ENCODE assay signal across 19 cellular contexts in the genomic region with DNA sequence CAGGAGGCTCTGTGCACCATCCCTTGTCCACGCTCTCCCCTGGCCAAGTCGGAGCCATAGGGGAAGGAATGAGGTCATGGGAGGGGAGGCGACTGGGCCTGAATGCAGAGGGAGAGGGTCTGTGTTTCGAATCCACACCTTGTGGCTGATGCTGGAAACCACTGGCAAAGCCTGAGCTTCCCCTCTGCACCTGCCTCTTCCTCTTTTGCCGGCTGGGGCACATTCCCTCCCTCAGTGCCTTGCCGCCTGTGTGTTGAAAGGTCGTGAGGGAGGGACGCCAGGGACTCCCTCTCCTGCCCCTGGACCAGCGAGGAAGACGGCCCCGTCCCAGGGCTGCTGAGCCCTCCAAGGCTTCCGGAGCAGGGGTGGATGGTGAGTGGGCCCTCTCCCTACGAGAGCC. TPM values are rescaled to one million over a fixed set of nuclear protein-coding genes. Genes with fewer than 3 reads are reported as not detected.
DNase-seq lines count a peak whose midpoint lies in the region; ATAC-seq and TF ChIP-seq lines count a peak whose summit lies in the region.
"Had no signal": no experiment of that assay in that cellular context is flagged by ENCODE, and none has a peak within 500 bp of the region (broad histone marks: within the 10 kb centered on the region; RNA-seq: fewer than 3 reads in every experiment).

No MANE protein-coding gene starts in this region.

- H3K4me1 Mint-ChIP-seq in CD8-positive, alpha-beta T cell (ENCODE audit: low read depth), result no peaks in the 10 kb centered on the region
- H3K4me1 Mint-ChIP-seq: B cell; CD4-positive, alpha-beta memory T cell had no signal

- H3K9me3 ChIP-seq in left ventricle myocardium inferior (replicated peaks) (no peaks in the 10 kb centered on the region), right atrium auricular region (no peaks in the 10 kb centered on the region), neuronal stem cell (replicated peaks in 1 of 2; ENCODE audit: control insufficient read depth in 2 of 2, insufficient read depth in 1 of 2, low read depth in 1 of 2, low read length in 2 of 2) (no peaks in the 10 kb centered on the region), PC-3 (ENCODE audit: low read length) (no peaks in the 10 kb centered on the region)
- no peaks in the 10 kb centered on the region for H3K9me3 ChIP-seq in CD8-positive, alpha-beta T cell (ENCODE audit: low read length)
- H3K9me3 ChIP-seq: Caco-2, HAP-1 had no signal

- CTCF ChIA-PET in PC-3 (lab: Charles Lee), result no interaction called here
- CTCF ChIA-PET in CD8-positive, alpha-beta T cell (lab: Charles Lee), result no interaction called here

- H3K36me3 ChIP-seq in left ventricle myocardium inferior (no peaks in the 10 kb centered on the region), right atrium auricular region (no peaks in the 10 kb centered on the region), neuronal stem cell (replicated peaks in 1 of 2; ENCODE audit: control insufficient read depth in 2 of 2, insufficient read depth in 2 of 2, low read length in 2 of 2) (no peaks in the 10 kb centered on the region), PC-3 (ENCODE audit: low read depth, low read length) (no peaks in the 10 kb centered on the region)
- no peaks in the 10 kb centered on the region for H3K36me3 ChIP-seq in CD8-positive, alpha-beta T cell (ENCODE audit: insufficient read depth, low read length)
- H3K36me3 ChIP-seq: HAP-1 had no signal

- ATAC-seq in PC-3, result no peak
- ATAC-seq in CD8-positive, alpha-beta T cell, result no peak

- peaks cover 20% of the 10 kb centered on the region for H3K79me1 ChIP-seq in neuronal stem cell (ENCODE audit: low read depth, low read length)

- H3K23ac ChIP-seq in neuronal stem cell (ENCODE audit: low read depth, low read length, poor library complexity), result peak overlapping the region; percentile 25

- H3K4ac ChIP-seq in neuronal stem cell (ENCODE audit: low read length), result peak overlapping the region; percentile 76

- intact Hi-C loops in left ventricle myocardium inferior (cut with micrococcal nuclease) (no loop called here), PC-3 (cut with micrococcal nuclease) (no loop called here)
- intact Hi-C loops in CD8-positive, alpha-beta T cell (cut with DNase I, micrococcal nuclease), result no loop called here

- H2AFZ ChIP-seq in neuronal stem cell (ENCODE audit: low read length) (no peak overlapping the region), PC-3 (ENCODE audit: low read length) (no peak overlapping the region)

- H2BK12ac ChIP-seq in neuronal stem cell (ENCODE audit: low read length), result peak overlapping the region; percentile 98

- H3F3A ChIP-seq in PC-3 (ENCODE audit: low read length, unreplicated experiment), result no peaks in the 10 kb centered on the region

- H3K18ac ChIP-seq in neuronal stem cell (ENCODE audit: low read length), result peak overlapping the region; percentile 76

- H3K4me2 ChIP-seq in neuronal stem cell (ENCODE audit: insufficient read depth, low read length, poor library complexity, severe bottlenecking) (no peak overlapping the region), PC-3 (ENCODE audit: low read length) (no peak overlapping the region)

- H3K27ac ChIP-seq in left ventricle myocardium inferior (replicated peaks) (peak overlapping the region; percentile 52), right atrium auricular region (no peak overlapping the region), neuronal stem cell (replicated peaks; ENCODE audit: low read length) (no peak overlapping the region), PC-3 (ENCODE audit: low read length) (no peak overlapping the region)
- H3K27ac ChIP-seq in CD8-positive, alpha-beta T cell (ENCODE audit: low read depth, low read length), result no peak overlapping the region
- H3K27ac ChIP-seq: 22Rv1 had no signal

- H3K4me3 ChIP-seq in left ventricle myocardium inferior (no peak overlapping the region), right atrium auricular region (no peak overlapping the region), NB4 (ENCODE audit: low read depth, low read length) (no peak overlapping the region), neuronal stem cell (ENCODE audit: low read length in 2 of 2) (no peak overlapping the region), PC-3 (ENCODE audit: low read length) (no peak overlapping the region)
- no peak overlapping the region for H3K4me3 ChIP-seq in CD8-positive, alpha-beta T cell (ENCODE audit: low read depth, low read length)
- H3K4me3 ChIP-seq: HAP-1 had no signal

- TF ChIP-seq POLR2A in NB4 (IDR thresholded peaks at IDR 0.05; ENCODE audit: extremely low read depth, insufficient read length), result no peak

- H3K27ac Mint-ChIP-seq in CD8-positive, alpha-beta T cell, result no peak overlapping the region
- H3K27ac Mint-ChIP-seq: B cell; CD4-positive, alpha-beta memory T cell; HFFc6 had no signal

- H3K9me2 ChIP-seq in PC-3 (replicated peaks; ENCODE audit: low read length), result no peaks in the 10 kb centered on the region

- H3K9ac ChIP-seq in neuronal stem cell (ENCODE audit: low read depth, low read length, poor library complexity) (no peak overlapping the region), PC-3 (ENCODE audit: low read length) (no peak overlapping the region)

- no peak overlapping the region for H3K4me3 Mint-ChIP-seq in CD8-positive, alpha-beta T cell
- H3K4me3 Mint-ChIP-seq: B cell; CD4-positive, alpha-beta memory T cell; HFFc6 had no signal

- H3K9me3 Mint-ChIP-seq in CD8-positive, alpha-beta T cell, result no peaks in the 10 kb centered on the region
- H3K9me3 Mint-ChIP-seq: CD4-positive, alpha-beta memory T cell had no signal

- BruUV-seq in PC-3 (replicated peaks; lab: Mats Ljungman, UMichigan), result no TSS peak

- H3K4me1 ChIP-seq in left ventricle myocardium inferior (peaks cover 82% of the 10 kb centered on the region), right atrium auricular region (no peaks in the 10 kb centered on the region), neuronal stem cell (ENCODE audit: control insufficient read depth in 2 of 2, insufficient read depth in 1 of 2, low read depth in 1 of 2, low read length in 2 of 2) (peaks cover 3 to 29% of the 10 kb centered on the region in 2 donors), PC-3 (ENCODE audit: insufficient read depth, low read length) (no peaks in the 10 kb centered on the region)
- no peaks in the 10 kb centered on the region for H3K4me1 ChIP-seq in CD8-positive, alpha-beta T cell (ENCODE audit: insufficient read depth, low read length)
- H3K4me1 ChIP-seq: Caco-2 had no signal

- no peaks in the 10 kb centered on the region for H3K79me2 ChIP-seq in PC-3 (ENCODE audit: low read length)

- H4K91ac ChIP-seq in neuronal stem cell (ENCODE audit: low read depth, low read length, poor library complexity), result peak overlapping the region; percentile 72

- peak overlapping the region; percentile 100 for H2AK5ac ChIP-seq in neuronal stem cell (ENCODE audit: low read depth, low read length)

- H3K27me3 ChIP-seq in left ventricle myocardium inferior (ENCODE audit: low read depth) (peaks cover 9% of the 10 kb centered on the region), right atrium auricular region (no peaks in the 10 kb centered on the region), neuronal stem cell (ENCODE audit: control insufficient read depth in 3 of 3, insufficient read depth in 3 of 3, low read depth in 1 of 3, low read length in 3 of 3) (peaks cover 0 to 59% (median 0%) of the 10 kb centered on the region in 3 experiments), PC-3 (ENCODE audit: low read length) (peaks cover 100% of the 10 kb centered on the region)
- H3K27me3 ChIP-seq in CD8-positive, alpha-beta T cell (ENCODE audit: insufficient read depth, low read length), result no peaks in the 10 kb centered on the region

- TF ChIP-seq CTCF in left ventricle myocardium inferior (IDR thresholded peaks at IDR 0.05; ENCODE audit: borderline replicate concordance), result no peak
- no peak for TF ChIP-seq CTCF in right atrium auricular region (IDR thresholded peaks at IDR 0.05)
- TF ChIP-seq CTCF in NB4 (IDR thresholded peaks at IDR 0.05; ENCODE audit: low read depth, low read length), result no peak
- TF ChIP-seq CTCF in PC-3 (conservative IDR thresholded peaks at IDR 0.05; ENCODE audit: low read depth, low read length), result no peak
- TF ChIP-seq CTCF in CD8-positive, alpha-beta T cell (IDR thresholded peaks at IDR 0.05), result no peak

- no peaks in the 10 kb centered on the region for H3K36me3 Mint-ChIP-seq in CD8-positive, alpha-beta T cell
- H3K36me3 Mint-ChIP-seq: CD4-positive, alpha-beta memory T cell had no signal

- H2BK5ac ChIP-seq in neuronal stem cell (ENCODE audit: low read length), result peak overlapping the region; percentile 39

- no peak overlapping the region for H3K14ac ChIP-seq in neuronal stem cell (ENCODE audit: low read length)

- no CpG with 5 or more reads among the region's 13 CpGs for WGBS in neuronal stem cell (ENCODE audit: extremely low coverage in 2 of 2, insufficient read length in 2 of 2, insufficient replicate concordance in 1 of 2), 2 donors

- POLR2A ChIA-PET in PC-3 (lab: Charles Lee; ENCODE audit: unreplicated experiment), result no interaction called here
- POLR2A ChIA-PET in CD8-positive, alpha-beta T cell (lab: Charles Lee), result no interaction called here

- no peak for DNase-seq in left ventricle myocardium inferior
- DNase-seq in right atrium auricular region (ENCODE audit: low spot score), result no peak
- peak; percentile 9 for DNase-seq in NB4 (ENCODE audit: low read depth)
- DNase-seq in neuronal stem cell (ENCODE audit: low spot score), result no peak
- no peak for DNase-seq in PC-3
- DNase-seq in SIG-M5 treated with dmso at 0.1 percent for 504 hours (lab: John Stamatoyannopoulos, UW; ENCODE audit: unreplicated experiment), result no peak
- no peak for DNase-seq in CD8-positive, alpha-beta T cell
- DNase-seq: C1 segment of cervical spinal cord; Caco-2; CD4-positive, alpha-beta memory T cell; DMS 273 treated with DMSO at 0.1 percent for 48 hours; DMS79; EL; GF-D8; GOT3; HFFc6 had no signal

- peak overlapping the region; percentile 99 for H2BK15ac ChIP-seq in neuronal stem cell (ENCODE audit: low read length)

- H4K20me1 ChIP-seq in PC-3 (ENCODE audit: low read length), result no peaks in the 10 kb centered on the region

- peaks cover 7% of the 10 kb centered on the region for H3K27me3 Mint-ChIP-seq in CD8-positive, alpha-beta T cell (ENCODE audit: low read depth)

- peak overlapping the region; percentile 97 for H2BK120ac ChIP-seq in neuronal stem cell (ENCODE audit: low read depth, low read length)

- peak overlapping the region; percentile 17 for H4K8ac ChIP-seq in neuronal stem cell (ENCODE audit: low read depth, low read length)

RNA-seq across cellular contexts. Expression of a gene that starts 27.4 kb away (rescaled TPM):
- total RNA-seq in left ventricle myocardium inferior (16.6 TPM), right atrium auricular region (1 to 10 TPM in 1 of 2 donors, under 1 TPM in 1; 0.22 to 3.3 TPM), PC-3 (2014; rRNA removed) (0.04 and 0.17 TPM in 2 replicates)
- 7.9 TPM for polyA plus RNA-seq in neuronal stem cell (2013, experiment 1 of 2)
- polyA plus RNA-seq in neuronal stem cell (2013, experiment 2 of 2), result 7.6 TPM
- total RNA-seq in CD8-positive, alpha-beta T cell, result not detected
- total RNA-seq: CD4-positive, alpha-beta memory T cell; HFFc6 had no signal
- polyA plus RNA-seq: CD4-positive, alpha-beta memory T cell had no signal
